Comparison of ENCODE assay signal across 19 cellular contexts in genomic region chr13:34722931-34723330, GRCh38.
DNase-seq lines count a peak whose midpoint lies in the region; ATAC-seq, FAIRE-seq and TF ChIP-seq lines count a peak whose summit lies in the region.
"Had no signal": no experiment of that assay in that cellular context is flagged by ENCODE, and none has a peak within 500 bp of the region (broad histone marks: within the 10 kb centered on the region; RNA-seq: fewer than 3 reads in every experiment).

No MANE protein-coding gene starts in this region.

- peak; percentile 69 for FAIRE-seq in G401.6 (lab: Jason Lieb, UNC)
- FAIRE-seq in endometrium (lab: Jason Lieb, UNC) = peak; percentile 85
- peak; percentile 29 for FAIRE-seq in pancreas (lab: Jason Lieb, UNC)
- FAIRE-seq: GM12892, HepG2, HTR-8/SVneo had no signal

- no peaks in the 10 kb centered on the region for H3K9me3 ChIP-seq in pancreas

- in situ Hi-C loops in KBM-7 (cut with MboI; ENCODE audit: low pct_unique_long_range_greater_than_20kb, low sequenced_read_pairs) = no loop called here

- TF ChIP-seq CTCF in pancreas (IDR thresholded peaks at IDR 0.05) = no peak

- H3K4me3 ChIP-seq in pancreas = no peak overlapping the region

- no peak overlapping the region for H3K27ac ChIP-seq in pancreas

- intact Hi-C loops in pancreas (cut with DNase I) = no loop called here

- peak in 2 of 4 donors; percentile 20 to 58 for ATAC-seq in pancreas
- ATAC-seq: HepG2 had no signal

- H3K36me3 ChIP-seq in pancreas = no peaks in the 10 kb centered on the region

- DNase-seq in NCI-H82 (lab: John Stamatoyannopoulos, UW) = peak; percentile 75
- DNase-seq in pancreas = no peak
- DNase-seq in NCI-H510A treated with DMSO at 0.1 percent for 48 hours (lab: John Stamatoyannopoulos, UW) = no peak
- DNase-seq in KBM-7 = no peak
- no peak for DNase-seq in AML-193 (lab: John Stamatoyannopoulos, UW)
- no peak for DNase-seq in anterior cingulate cortex (lab: John Stamatoyannopoulos, UW)
- DNase-seq: ACHN; C1 segment of cervical spinal cord; CD4-positive, alpha-beta T cell; DMS79 treated with DMSO at 0.1 percent for 48 hours; EL; GDM1; HCEC 1CT; HFFc6 had no signal

- H3K27me3 ChIP-seq in pancreas = no peaks in the 10 kb centered on the region

- no peaks in the 10 kb centered on the region for H3K4me1 ChIP-seq in pancreas
